ENCODE assay signal across 8 cellular contexts in the genomic region with DNA sequence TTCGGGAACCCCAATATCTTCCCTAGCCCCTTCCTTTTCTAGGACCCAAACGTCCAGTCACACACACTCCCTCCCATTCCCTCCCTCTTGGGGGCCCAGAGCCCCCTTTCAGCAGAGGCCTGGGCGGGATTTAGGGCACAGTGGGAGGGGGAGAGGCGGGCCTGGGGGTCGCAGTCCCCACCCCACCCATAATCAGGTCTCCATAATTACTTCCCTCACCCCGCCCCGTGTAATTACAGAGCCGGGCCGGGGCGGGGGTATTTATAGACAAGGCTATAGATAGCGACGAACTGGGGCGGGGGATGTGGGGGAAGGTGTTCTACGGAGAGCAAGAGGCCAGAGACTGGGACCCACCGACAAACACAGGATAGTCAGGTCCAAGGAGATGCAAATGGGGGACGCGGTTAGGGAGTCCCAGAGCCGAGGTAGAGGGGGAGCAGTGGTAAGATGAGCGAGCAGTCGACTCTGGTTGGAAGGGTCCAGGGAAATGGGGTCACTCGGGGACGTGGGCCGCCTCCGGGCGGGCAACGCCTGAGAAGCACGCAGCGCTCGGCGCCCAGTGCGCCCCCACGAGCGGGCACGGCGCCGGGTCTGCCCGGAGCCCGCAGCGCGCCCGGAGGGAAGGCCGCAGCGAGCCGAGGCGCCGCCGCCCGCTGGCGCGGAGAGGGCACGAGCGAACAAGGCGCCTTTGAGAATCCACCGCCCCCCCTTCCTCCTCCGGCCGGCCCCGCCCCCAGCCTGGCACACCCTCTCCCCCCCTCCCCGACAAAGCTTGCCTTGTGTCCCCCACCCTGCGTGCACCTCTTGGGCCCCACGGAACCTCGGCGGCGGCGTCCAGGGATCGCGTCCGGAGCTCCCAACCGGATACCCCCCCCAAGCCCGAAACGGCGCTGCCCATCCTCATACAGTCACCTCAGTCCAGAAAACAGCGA. TPM values are rescaled to one million over a fixed set of nuclear protein-coding genes. Genes with fewer than 3 reads are reported as not detected.
DNase-seq lines count a peak whose midpoint lies in the region; ATAC-seq and TF ChIP-seq lines count a peak whose summit lies in the region.

No MANE protein-coding gene starts in this region.

- peak overlapping the region; percentile 50 for H3K9ac ChIP-seq in neuronal stem cell (ENCODE audit: low read depth, low read length, poor library complexity)

- peak; percentile 27 for DNase-seq in G401 (ENCODE audit: low spot score)
- DNase-seq in WTC11 (ENCODE audit: low spot score) = peak; percentile 41
- peak in 1 of 2 donors; percentile 68 for DNase-seq in foreskin fibroblast
- no peak for DNase-seq in neuronal stem cell (ENCODE audit: low spot score)
- no peak for DNase-seq in NCI-H2196 (lab: John Stamatoyannopoulos, UW; ENCODE audit: unreplicated experiment)
- DNase-seq in islet precursor cell = no peak

- peak overlapping the region; percentile 81 for H3K4me2 ChIP-seq in neuronal stem cell (ENCODE audit: insufficient read depth, low read length, poor library complexity, severe bottlenecking)

- peaks cover 15% of the 10 kb centered on the region for H3K4me1 Mint-ChIP-seq in WTC11

- H3K4ac ChIP-seq in neuronal stem cell (ENCODE audit: low read length) = no peak overlapping the region

- no peak overlapping the region for H3K23ac ChIP-seq in neuronal stem cell (ENCODE audit: low read depth, low read length, poor library complexity)

- H3K4me1 ChIP-seq in neuronal stem cell (ENCODE audit: control insufficient read depth in 2 of 2, insufficient read depth in 1 of 2, low read depth in 1 of 2, low read length in 2 of 2) = peaks cover 3 to 11% of the 10 kb centered on the region in 2 donors

- H3K9me3 ChIP-seq in neuronal stem cell (replicated peaks in 1 of 2; ENCODE audit: control insufficient read depth in 2 of 2, insufficient read depth in 1 of 2, low read depth in 1 of 2, low read length in 2 of 2) = no peaks in the 10 kb centered on the region

- H4K8ac ChIP-seq in neuronal stem cell (ENCODE audit: low read depth, low read length) = no peak overlapping the region

- H2BK15ac ChIP-seq in neuronal stem cell (ENCODE audit: low read length) = peak overlapping the region; percentile 15

- no peaks in the 10 kb centered on the region for H3K9me3 Mint-ChIP-seq in WTC11

- H3K4me3 ChIP-seq in foreskin fibroblast (ENCODE audit: low read depth in 1 of 2, low read length in 2 of 2) (peak overlapping the region; percentile 26 to 46), neuronal stem cell (ENCODE audit: low read length in 2 of 2) (peak overlapping the region in 1 of 2 donors; percentile 74)

- peak overlapping the region; percentile 84 for H3K4me3 Mint-ChIP-seq in WTC11

- no peak overlapping the region for H3K27ac Mint-ChIP-seq in WTC11

- H3K14ac ChIP-seq in neuronal stem cell (ENCODE audit: low read length) = no peak overlapping the region

- no peak overlapping the region for H2AFZ ChIP-seq in neuronal stem cell (ENCODE audit: low read length)

- H3K27ac ChIP-seq in neuronal stem cell (replicated peaks; ENCODE audit: low read length) = no peak overlapping the region

- no peak overlapping the region for H4K91ac ChIP-seq in neuronal stem cell (ENCODE audit: low read depth, low read length, poor library complexity)

- H2AK5ac ChIP-seq in neuronal stem cell (ENCODE audit: low read depth, low read length) = no peak overlapping the region

- no CpG with 5 or more reads among the region's 72 CpGs for WGBS in neuronal stem cell (ENCODE audit: extremely low coverage in 2 of 2, insufficient read length in 2 of 2, insufficient replicate concordance in 1 of 2), 2 donors

- H3K36me3 ChIP-seq in neuronal stem cell (replicated peaks in 1 of 2; ENCODE audit: control insufficient read depth in 2 of 2, insufficient read depth in 2 of 2, low read length in 2 of 2) = peaks cover 25 to 40% of the 10 kb centered on the region in 2 donors

- peaks cover 4 to 22% (median 14%) of the 10 kb centered on the region in 3 experiments for H3K27me3 ChIP-seq in neuronal stem cell (ENCODE audit: control insufficient read depth in 3 of 3, insufficient read depth in 3 of 3, low read depth in 1 of 3, low read length in 3 of 3)

- CTCF ChIA-PET in WTC11 (lab: Charles Lee) = interaction anchor here (0.7 to 1.9 kb wide), 13 partner anchors 12 to 260 kb away, joined by 3 to 10 read pairs (median 4); a partner anchor contains a TSS

- H2BK5ac ChIP-seq in neuronal stem cell (ENCODE audit: low read length) = no peak overlapping the region

- no peak for TF ChIP-seq CTCF in WTC11 (IDR thresholded peaks at IDR 0.05)
- TF ChIP-seq CTCF in foreskin fibroblast (IDR thresholded peaks at IDR 0.05; ENCODE audit: low read depth, low read length) = no peak

- ATAC-seq in WTC11 (peak; percentile 39), GM18909 (IDR thresholded peaks at IDR 0.05; ENCODE audit: poor library complexity, unreplicated experiment) (no peak), HG02571 (IDR thresholded peaks at IDR 0.05; ENCODE audit: unreplicated experiment) (no peak)

- in situ Hi-C loops in G401 (cut with HindIII; ENCODE audit: low sequenced_read_pairs) = no loop called here

- H2BK12ac ChIP-seq in neuronal stem cell (ENCODE audit: low read length) = no peak overlapping the region

- POLR2A ChIA-PET in WTC11 (lab: Charles Lee) = interaction anchor here (0.9 kb wide), 1 partner anchor 76 kb away, joined by 3 read pairs; no protein-coding TSS in a partner anchor

- H2BK120ac ChIP-seq in neuronal stem cell (ENCODE audit: low read depth, low read length) = no peak overlapping the region

- peaks cover under 1% of the 10 kb centered on the region for H3K79me1 ChIP-seq in neuronal stem cell (ENCODE audit: low read depth, low read length)

- H3K18ac ChIP-seq in neuronal stem cell (ENCODE audit: low read length) = peak overlapping the region; percentile 93

- peaks cover 26% of the 10 kb centered on the region for H3K27me3 Mint-ChIP-seq in WTC11 (ENCODE audit: low read depth)

- H3K36me3 Mint-ChIP-seq in WTC11 = peaks cover 17% of the 10 kb centered on the region

TF ChIP-seq in WTC11, 78 proteins besides CTCF, POLR2A, EP300 and RAD21 (continues in another document):
- TF ChIP-seq, protein P1, sequence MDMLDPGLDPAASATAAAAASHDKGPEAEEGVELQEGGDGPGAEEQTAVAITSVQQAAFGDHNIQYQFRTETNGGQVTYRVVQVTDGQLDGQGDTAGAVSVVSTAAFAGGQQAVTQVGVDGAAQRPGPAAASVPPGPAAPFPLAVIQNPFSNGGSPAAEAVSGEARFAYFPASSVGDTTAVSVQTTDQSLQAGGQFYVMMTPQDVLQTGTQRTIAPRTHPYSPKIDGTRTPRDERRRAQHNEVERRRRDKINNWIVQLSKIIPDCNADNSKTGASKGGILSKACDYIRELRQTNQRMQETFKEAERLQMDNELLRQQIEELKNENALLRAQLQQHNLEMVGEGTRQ (CRISPR knock-in tag; IDR thresholded peaks at IDR 0.05) = no peak
- no peak for TF ChIP-seq MXD4 (CRISPR knock-in tag; IDR thresholded peaks at IDR 0.05; ENCODE audit: borderline replicate concordance)
- TF ChIP-seq, protein P2, sequence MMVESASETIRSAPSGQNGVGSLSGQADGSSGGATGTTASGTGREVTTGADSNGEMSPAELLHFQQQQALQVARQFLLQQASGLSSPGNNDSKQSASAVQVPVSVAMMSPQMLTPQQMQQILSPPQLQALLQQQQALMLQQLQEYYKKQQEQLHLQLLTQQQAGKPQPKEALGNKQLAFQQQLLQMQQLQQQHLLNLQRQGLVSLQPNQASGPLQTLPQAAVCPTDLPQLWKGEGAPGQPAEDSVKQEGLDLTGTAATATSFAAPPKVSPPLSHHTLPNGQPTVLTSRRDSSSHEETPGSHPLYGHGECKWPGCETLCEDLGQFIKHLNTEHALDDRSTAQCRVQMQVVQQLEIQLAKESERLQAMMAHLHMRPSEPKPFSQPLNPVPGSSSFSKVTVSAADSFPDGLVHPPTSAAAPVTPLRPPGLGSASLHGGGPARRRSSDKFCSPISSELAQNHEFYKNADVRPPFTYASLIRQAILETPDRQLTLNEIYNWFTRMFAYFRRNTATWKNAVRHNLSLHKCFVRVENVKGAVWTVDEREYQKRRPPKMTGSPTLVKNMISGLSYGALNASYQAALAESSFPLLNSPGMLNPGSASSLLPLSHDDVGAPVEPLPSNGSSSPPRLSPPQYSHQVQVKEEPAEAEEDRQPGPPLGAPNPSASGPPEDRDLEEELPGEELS (CRISPR knock-in tag; IDR thresholded peaks at IDR 0.05) = no peak

RNA-seq across cellular contexts. Expression of a gene that starts 0.7 kb away (rescaled TPM):
- total RNA-seq in G401 (2014; rRNA removed; shearing (Covaris generic)) = 7.0 and 10.4 TPM in 2 replicates
- 3.0 to 4.4 TPM (median 3.7 TPM) in 3 replicates for total RNA-seq in WTC11 (2021)
- polyA plus RNA-seq in neuronal stem cell (2013, experiment 1 of 2) = 0.86 TPM
- polyA plus RNA-seq in neuronal stem cell (2013, experiment 2 of 2) = 0.82 TPM

RNA-seq across cellular contexts. Expression of a gene that starts 7.5 kb away (rescaled TPM):
- 11.5 and 18.8 TPM in 2 replicates for total RNA-seq in G401 (2014; rRNA removed; shearing (Covaris generic))
- total RNA-seq in WTC11 (2021) = 21.5 to 24.5 TPM (median 23.3 TPM) in 3 replicates
- polyA plus RNA-seq in neuronal stem cell (2013, experiment 1 of 2) = 18.7 TPM
- polyA plus RNA-seq in neuronal stem cell (2013, experiment 2 of 2) = 18.1 TPM

RNA-seq across cellular contexts. Expression of a gene that starts 7.7 kb away (rescaled TPM):
- total RNA-seq in G401 (2014; rRNA removed; shearing (Covaris generic)) = 102 and 108 TPM in 2 replicates
- 131 to 163 TPM (median 134 TPM) in 3 replicates for total RNA-seq in WTC11 (2021)
- polyA plus RNA-seq in neuronal stem cell (2013, experiment 1 of 2) = 42.0 TPM
- polyA plus RNA-seq in neuronal stem cell (2013, experiment 2 of 2) = 40.1 TPM

RNA-seq across cellular contexts. Expression of a gene that starts 11.5 kb away (rescaled TPM):
- 13.3 and 18.2 TPM in 2 replicates for total RNA-seq in G401 (2014; rRNA removed; shearing (Covaris generic))
- total RNA-seq in WTC11 (2021) = 7.3 to 8.1 TPM (median 7.7 TPM) in 3 replicates
- 8.2 TPM for polyA plus RNA-seq in neuronal stem cell (2013, experiment 1 of 2)
- polyA plus RNA-seq in neuronal stem cell (2013, experiment 2 of 2) = 8.3 TPM

RNA-seq across cellular contexts. Expression of a gene that starts 15.4 kb away (rescaled TPM):
- 51.2 and 53.3 TPM in 2 replicates for total RNA-seq in G401 (2014; rRNA removed; shearing (Covaris generic))
- 26.6 to 30.2 TPM (median 27.8 TPM) in 3 replicates for total RNA-seq in WTC11 (2021)
- 47.3 TPM for polyA plus RNA-seq in neuronal stem cell (2013, experiment 1 of 2)
- 47.9 TPM for polyA plus RNA-seq in neuronal stem cell (2013, experiment 2 of 2)

Comparison
In these comparisons a context has a peak if more than half of its experiments do, and no peak if none do; other contexts are left out.
1. DNase-seq: peak in G401 (single experiment) and WTC11 (single experiment); none in neuronal stem cell (single experiment), NCI-H2196 (single experiment) and islet precursor cell (single experiment).